In genomic region chr2:221166283-221166682, GRCh38 we compare ENCODE assay signal across 1 cellular context.
TF ChIP-seq lines count a peak whose summit lies in the region.

No MANE protein-coding gene starts in this region.

TF ChIP-seq in SK-N-SH, 30 proteins besides CTCF, POLR2A, EP300 and RAD21 (continued from another document):
- TF ChIP-seq RCOR1 (IDR thresholded peaks at IDR 0.05; ENCODE audit: low read length) (no peak), USF2 (IDR thresholded peaks at IDR 0.05; ENCODE audit: borderline replicate concordance, low read depth, low read length) (no peak), TCF12 (IDR thresholded peaks at IDR 0.05) (no peak), MXI1 (IDR thresholded peaks at IDR 0.05; ENCODE audit: low read depth, low read length) (no peak)
- TF ChIP-seq, protein P1, sequence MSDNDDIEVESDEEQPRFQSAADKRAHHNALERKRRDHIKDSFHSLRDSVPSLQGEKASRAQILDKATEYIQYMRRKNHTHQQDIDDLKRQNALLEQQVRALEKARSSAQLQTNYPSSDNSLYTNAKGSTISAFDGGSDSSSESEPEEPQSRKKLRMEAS (IDR thresholded peaks at IDR 0.05; ENCODE audit: low read depth): no peak
